Comparison of ENCODE assay signal across 8 cellular contexts in genomic region chr3:118884748-118885206, GRCh38.
DNase-seq lines count a peak whose midpoint lies in the region; ATAC-seq, FAIRE-seq and TF ChIP-seq lines count a peak whose summit lies in the region.

No MANE protein-coding gene starts in this region.

- peak; percentile 84 for FAIRE-seq in GM12891 (lab: Jason Lieb, UNC)

- DNase-seq in GM12891 (ENCODE audit: insufficient read length, low spot score) (peak; percentile 2), NCI-H1048 (lab: John Stamatoyannopoulos, UW) (peak; percentile 8), T1000 (lab: John Stamatoyannopoulos, UW) (peak; percentile 39), astrocyte of the hippocampus (ENCODE audit: low read depth, low spot score) (peak; percentile 76), iPS-NIHi7 (ENCODE audit: extremely low spot score) (peak; percentile 56)
- DNase-seq in stimulated activated CD4-positive, alpha-beta T cell treated with anti-CD3 and anti-CD28 coated beads, Interleukin-15, amount 100 ng/mL, for 1 hour (ENCODE audit: low read depth in 1 of 2, low spot score in 1 of 2) = peak; percentile 55 to 71

- ATAC-seq in HG02571 (IDR thresholded peaks at IDR 0.05; ENCODE audit: unreplicated experiment) (peak; percentile 62), HG02840 (IDR thresholded peaks at IDR 0.05; ENCODE audit: low FRiP score, unreplicated experiment) (no peak)

- TF ChIP-seq POLR2A in GM12891 (IDR thresholded peaks at IDR 0.05; ENCODE audit: low read depth, low read length) = no peak

TF ChIP-seq in GM12891, 5 proteins besides CTCF, POLR2A, EP300 and RAD21:
- TF ChIP-seq PAX5 (IDR thresholded peaks at IDR 0.05; ENCODE audit: insufficient read depth, low read length, severe bottlenecking) (no peak), POU2F2 (IDR thresholded peaks at IDR 0.05; ENCODE audit: low read depth, low read length) (peak; percentile 30; the same call in 1 of the 2 replicates)

Comparison
In these comparisons a context has a peak if more than half of its experiments do, and no peak if none do; other contexts are left out.
1. DNase-seq: peak in every context shown above with its lines; median percentile 76 in astrocyte of the hippocampus; 63 in stimulated activated CD4-positive, alpha-beta T cell treated with anti-CD3 and anti-CD28 coated beads, Interleukin-15, amount 100 ng/mL, for 1 hour; 56 in iPS-NIHi7; 39 in T1000; 8 in NCI-H1048; 2 in GM12891.